In genomic region chr3:79015854-79016253, GRCh38 we compare ENCODE assay signal across 14 cellular contexts.
DNase-seq lines count a peak whose midpoint lies in the region; ATAC-seq, FAIRE-seq and TF ChIP-seq lines count a peak whose summit lies in the region.
"Had no signal": no experiment of that assay in that cellular context is flagged by ENCODE, and none has a peak within 500 bp of the region (broad histone marks: within the 10 kb centered on the region; RNA-seq: fewer than 3 reads in every experiment).

No MANE protein-coding gene starts in this region.

- H4K20me1 ChIP-seq in GM23338 (replicated peaks; ENCODE audit: insufficient read depth), result peaks cover 11% of the 10 kb centered on the region

- H3K79me2 ChIP-seq in GM23338 (replicated peaks; ENCODE audit: insufficient read depth), result peaks cover 76% of the 10 kb centered on the region

- in situ Hi-C loops in astrocyte of the spinal cord (cut with HindIII; ENCODE audit: low sequenced_read_pairs), result no loop called here

- H3K4me3 ChIP-seq in BJ (ENCODE audit: low read depth, low read length) (peak overlapping the region; percentile 88), GM23338 (peak overlapping the region; percentile 93), astrocyte of the spinal cord (ENCODE audit: low read depth, low read length) (peak overlapping the region; percentile 85)
- H3K4me3 ChIP-seq: K562 had no signal

- H3K9me3 Mint-ChIP-seq in GM23338, result no peaks in the 10 kb centered on the region
- no peaks in the 10 kb centered on the region for H3K9me3 Mint-ChIP-seq in nephron progenitor cell
- H3K9me3 Mint-ChIP-seq in activated CD8-positive, alpha-beta memory T cell treated with anti-CD3 and anti-CD28 coated beads, Interleukin-2, amount 10 ng/mL, durations not matched to agents 7 days and 5 days (ENCODE audit: low read depth), result no peaks in the 10 kb centered on the region

- H3K36me3 Mint-ChIP-seq in GM23338 (ENCODE audit: low read depth), result no peaks in the 10 kb centered on the region; the same call in 2 of the 3 replicates
- no peaks in the 10 kb centered on the region for H3K36me3 Mint-ChIP-seq in nephron progenitor cell (ENCODE audit: low read depth)
- H3K36me3 Mint-ChIP-seq in activated CD8-positive, alpha-beta memory T cell treated with anti-CD3 and anti-CD28 coated beads, Interleukin-2, amount 10 ng/mL, durations not matched to agents 7 days and 5 days, result no peaks in the 10 kb centered on the region

- no peaks in the 10 kb centered on the region for H3F3A ChIP-seq in GM23338 (replicated peaks; ENCODE audit: low read depth)

- H3K4me1 Mint-ChIP-seq in GM23338 (peaks cover 50% of the 10 kb centered on the region), nephron progenitor cell (peaks cover 52% of the 10 kb centered on the region)
- H3K4me1 Mint-ChIP-seq in activated CD8-positive, alpha-beta memory T cell treated with anti-CD3 and anti-CD28 coated beads, Interleukin-2, amount 10 ng/mL, durations not matched to agents 7 days and 5 days, result no peaks in the 10 kb centered on the region

- H3K27ac ChIP-seq in GM23338 (ENCODE audit: low read depth), result no peak overlapping the region
- H3K27ac ChIP-seq: testis had no signal

- CTCF ChIA-PET in BJ (lab: Yijun Ruan, JAX), result interaction anchor here (0.9 to 1.7 kb wide), 2 partner anchors 132 to 346 kb away, joined by 3 to 5 read pairs; no protein-coding TSS in a partner anchor
- CTCF ChIA-PET in activated CD8-positive, alpha-beta memory T cell treated with anti-CD3 and anti-CD28 coated beads, Interleukin-2, amount 10 ng/mL, durations not matched to agents 7 days and 5 days (lab: Charles Lee), result no interaction called here

- no peak for FAIRE-seq in GM12892 (lab: Jason Lieb, UNC)
- FAIRE-seq: K562 had no signal

- H3K27ac Mint-ChIP-seq in GM23338 (no peak overlapping the region), nephron progenitor cell (peak overlapping the region; percentile 8)
- H3K27ac Mint-ChIP-seq in activated CD8-positive, alpha-beta memory T cell treated with anti-CD3 and anti-CD28 coated beads, Interleukin-2, amount 10 ng/mL, durations not matched to agents 7 days and 5 days, result no peak overlapping the region

- H3K4me3 Mint-ChIP-seq in GM23338 (no peak overlapping the region), nephron progenitor cell (no peak overlapping the region)
- H3K4me3 Mint-ChIP-seq in activated CD8-positive, alpha-beta memory T cell treated with anti-CD3 and anti-CD28 coated beads, Interleukin-2, amount 10 ng/mL, durations not matched to agents 7 days and 5 days, result no peak overlapping the region

- no peaks in the 10 kb centered on the region for H3K27me3 ChIP-seq in BJ (ENCODE audit: control insufficient read depth, insufficient read depth, low read length)
- no peaks in the 10 kb centered on the region for H3K27me3 ChIP-seq in GM23338 (ENCODE audit: insufficient read depth)
- H3K27me3 ChIP-seq: testis had no signal

- ATAC-seq in GM23338 (no peak), HG03354 (IDR thresholded peaks at IDR 0.05; ENCODE audit: poor library complexity, severe bottlenecking, unreplicated experiment) (no peak)
- ATAC-seq in activated CD8-positive, alpha-beta memory T cell treated with anti-CD3 and anti-CD28 coated beads, Interleukin-2, amount 10 ng/mL, durations not matched to agents 7 days and 5 days, result no peak
- ATAC-seq: K562 had no signal

- POLR2A ChIA-PET in BJ (lab: Charles Lee), result no interaction called here

- DNase-seq in BJ (ENCODE audit: low read depth), result no peak
- no peak for DNase-seq in GM23338 (ENCODE audit: low spot score)
- DNase-seq in astrocyte of the spinal cord (ENCODE audit: low read depth, low spot score), result no peak
- DNase-seq in nephron progenitor cell, result no peak
- DNase-seq in activated CD8-positive, alpha-beta memory T cell treated with anti-CD3 and anti-CD28 coated beads, Interleukin-2, amount 10 ng/mL, durations not matched to agents 7 days and 5 days, result no peak
- DNase-seq in GM12892 (ENCODE audit: insufficient read length), result no peak
- DNase-seq in NCI-H146 (lab: John Stamatoyannopoulos, UW), result no peak
- DNase-seq: amygdala; effector memory CD4-positive, alpha-beta T cell; NCI-H1930; T-helper 9 cell; testis had no signal

- TF ChIP-seq CTCF in BJ (IDR thresholded peaks at IDR 0.05; ENCODE audit: insufficient read depth, low read depth, low read length), result no peak
- no peak for TF ChIP-seq CTCF in GM23338 (conservative IDR thresholded peaks at IDR 0.05; ENCODE audit: low read depth in 2 of 2)
- no peak for TF ChIP-seq CTCF in astrocyte of the spinal cord (IDR thresholded peaks at IDR 0.05; ENCODE audit: low read depth, low read length)
- no peak for TF ChIP-seq CTCF in nephron progenitor cell (IDR thresholded peaks at IDR 0.05)

- peaks cover 3% of the 10 kb centered on the region for H3K27me3 Mint-ChIP-seq in GM23338 (ENCODE audit: insufficient read depth, low read depth, poor library complexity)
- H3K27me3 Mint-ChIP-seq in nephron progenitor cell (ENCODE audit: low read depth, poor library complexity), result no peaks in the 10 kb centered on the region
- H3K27me3 Mint-ChIP-seq in activated CD8-positive, alpha-beta memory T cell treated with anti-CD3 and anti-CD28 coated beads, Interleukin-2, amount 10 ng/mL, durations not matched to agents 7 days and 5 days, result peaks cover 12% of the 10 kb centered on the region

- H2AFZ ChIP-seq in GM23338, result no peak overlapping the region

- no peaks in the 10 kb centered on the region for H3K9me2 ChIP-seq in GM23338 (ENCODE audit: insufficient read depth)

- TF ChIP-seq POLR2A in GM12892 (IDR thresholded peaks at IDR 0.05; ENCODE audit: low read depth, low read length), result no peak

- peaks cover 45% of the 10 kb centered on the region for H3K4me1 ChIP-seq in GM23338 (ENCODE audit: insufficient read depth)

- no peaks in the 10 kb centered on the region for H3K36me3 ChIP-seq in BJ (ENCODE audit: control insufficient read depth, insufficient read depth, low read length)
- no peaks in the 10 kb centered on the region for H3K36me3 ChIP-seq in GM23338 (ENCODE audit: insufficient read depth)

- H3K4me2 ChIP-seq in GM23338, result peak overlapping the region; percentile 87

TF ChIP-seq in GM23338, 12 proteins besides CTCF, POLR2A, EP300 and RAD21:
- TF ChIP-seq EZH2phosphoT487 (IDR thresholded peaks at IDR 0.05; ENCODE audit: unreplicated experiment), result no peak
- TF ChIP-seq ZNF114 (CRISPR knock-in tag; IDR thresholded peaks at IDR 0.05), result no peak
- no peak for TF ChIP-seq EZH2 (IDR thresholded peaks at IDR 0.05; ENCODE audit: low read depth, unreplicated experiment)
- no peak for TF ChIP-seq ETS1 (IDR thresholded peaks at IDR 0.05)
- TF ChIP-seq ZNF331 (CRISPR knock-in tag; IDR thresholded peaks at IDR 0.05; ENCODE audit: low read depth), result no peak
